Comparison of ENCODE assay signal across 18 cellular contexts in the genomic region with DNA sequence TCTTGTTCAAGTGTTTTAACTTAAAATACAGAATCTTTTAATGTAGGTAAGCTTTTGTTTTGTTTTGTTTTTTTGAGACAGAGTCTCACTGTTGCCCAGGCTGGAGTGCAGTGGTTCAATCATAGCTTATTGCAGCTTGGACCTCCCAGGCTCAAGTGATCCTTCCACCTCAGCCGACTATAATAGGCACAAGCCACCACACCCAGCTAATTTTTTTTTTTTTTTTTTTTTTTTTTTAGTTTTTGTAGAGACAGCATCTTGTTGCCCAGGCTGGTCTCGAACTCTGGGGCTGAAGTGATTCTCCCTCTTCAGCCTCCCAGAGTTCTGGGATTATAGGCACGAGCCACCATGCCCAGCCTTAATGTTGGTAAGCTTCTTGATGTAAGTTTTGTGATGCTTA. TPM values are rescaled to one million over a fixed set of nuclear protein-coding genes. Genes with fewer than 3 reads are reported as not detected.
A peak's percentile ranks its signal among the peaks of the same experiment; 100 is the strongest.
DNase-seq lines count a peak whose midpoint lies in the region; ATAC-seq and TF ChIP-seq lines count a peak whose summit lies in the region.
"Had no signal": no experiment of that assay in that cellular context is flagged by ENCODE, and none has a peak within 500 bp of the region (broad histone marks: within the 10 kb centered on the region; RNA-seq: fewer than 3 reads in every experiment).

No MANE protein-coding gene starts in this region.

- ATAC-seq in GM23338 (no peak), gastrocnemius medialis (no peak), HG02763 (IDR thresholded peaks at IDR 0.05; ENCODE audit: unreplicated experiment) (no peak)
- ATAC-seq: left lobe of liver had no signal

- TF ChIP-seq POLR2A in gastrocnemius medialis (IDR thresholded peaks at IDR 0.05), result no peak

- H3K36me3 ChIP-seq in GM23338 (ENCODE audit: insufficient read depth), result no peaks in the 10 kb centered on the region; the same call in 1 of the 2 replicates
- H3K36me3 ChIP-seq in OCI-LY1 (ENCODE audit: insufficient read depth, low read length), result no peaks in the 10 kb centered on the region
- H3K36me3 ChIP-seq in gastrocnemius medialis, result no peaks in the 10 kb centered on the region
- H3K36me3 ChIP-seq: colonic mucosa had no signal

- H3K27me3 ChIP-seq in GM23338 (ENCODE audit: insufficient read depth) (no peaks in the 10 kb centered on the region), OCI-LY1 (ENCODE audit: insufficient read depth, low read length) (no peaks in the 10 kb centered on the region), gastrocnemius medialis (no peaks in the 10 kb centered on the region)
- H3K27me3 ChIP-seq: colonic mucosa had no signal

- H3K4me2 ChIP-seq in GM23338 (no peak overlapping the region), OCI-LY1 (ENCODE audit: low read length) (no peak overlapping the region)

- H3K9me2 ChIP-seq in GM23338 (ENCODE audit: insufficient read depth) (no peaks in the 10 kb centered on the region), OCI-LY1 (ENCODE audit: low read depth, low read length) (no peaks in the 10 kb centered on the region)

- H4K20me1 ChIP-seq in GM23338 (replicated peaks; ENCODE audit: insufficient read depth), result no peaks in the 10 kb centered on the region
- no peaks in the 10 kb centered on the region for H4K20me1 ChIP-seq in OCI-LY1 (ENCODE audit: insufficient read depth, low read length)

- H3K4me1 ChIP-seq in GM23338 (ENCODE audit: insufficient read depth) (no peaks in the 10 kb centered on the region; the same call in 1 of the 2 replicates), OCI-LY1 (ENCODE audit: insufficient read depth, low read length, severe bottlenecking) (peaks cover 39% of the 10 kb centered on the region), gastrocnemius medialis (peaks cover 9 to 13% of the 10 kb centered on the region in 2 donors)

- no peaks in the 10 kb centered on the region for H3K9me3 ChIP-seq in OCI-LY1 (ENCODE audit: low read length)
- no peaks in the 10 kb centered on the region for H3K9me3 ChIP-seq in gastrocnemius medialis
- H3K9me3 ChIP-seq: colonic mucosa had no signal

- no peak overlapping the region for H3K4me3 ChIP-seq in GM23338
- H3K4me3 ChIP-seq in OCI-LY1 (ENCODE audit: low read depth, low read length, poor library complexity, severe bottlenecking), result no peak overlapping the region
- H3K4me3 ChIP-seq in gastrocnemius medialis, result no peak overlapping the region
- H3K4me3 ChIP-seq: colonic mucosa had no signal

- no peak for TF ChIP-seq CTCF in GM23338 (conservative IDR thresholded peaks at IDR 0.05; ENCODE audit: low read depth in 2 of 2)
- no peak for TF ChIP-seq CTCF in OCI-LY1 (IDR thresholded peaks at IDR 0.05; ENCODE audit: low read length)
- no peak for TF ChIP-seq CTCF in gastrocnemius medialis (IDR thresholded peaks at IDR 0.05 in 4 of 5, conservative IDR thresholded peaks at IDR 0.05 in 1 of 5)

- intact Hi-C loops in gastrocnemius medialis (cut with DNase I; ENCODE audit: low total_unique reads), result loop anchor here (10.0 kb wide), 1 partner anchor 139 kb away; a partner anchor contains a TSS
- intact Hi-C loops in posterior cingulate gyrus (cut with DNase I), result no loop called here
- intact Hi-C loops in activated CD4-positive, alpha-beta T cell treated with anti-CD3 and anti-CD28 coated beads, Interleukin-2, amount 10 ng/mL, durations not matched to agents 24 days and 14 days (cut with micrococcal nuclease), result no loop called here

- no peak overlapping the region for H3K27ac Mint-ChIP-seq in GM23338
- H3K27ac Mint-ChIP-seq in activated CD4-positive, alpha-beta T cell treated with anti-CD3 and anti-CD28 coated beads, Interleukin-2, amount 10 ng/mL, durations not matched to agents 24 days and 14 days, result no peak overlapping the region

- H3K9ac ChIP-seq in OCI-LY1 (ENCODE audit: low read length), result no peak overlapping the region

- no peak overlapping the region for H3K4me3 Mint-ChIP-seq in GM23338
- no peak overlapping the region for H3K4me3 Mint-ChIP-seq in activated CD4-positive, alpha-beta T cell treated with anti-CD3 and anti-CD28 coated beads, Interleukin-2, amount 10 ng/mL, durations not matched to agents 24 days and 14 days

- H3K27ac ChIP-seq in GM23338 (ENCODE audit: low read depth), result peak overlapping the region; percentile 14; the same call in 1 of the 2 replicates
- H3K27ac ChIP-seq in OCI-LY1 (ENCODE audit: low read depth, low read length, poor library complexity, severe bottlenecking), result peak overlapping the region; percentile 17
- H3K27ac ChIP-seq in epithelial cell of prostate, result peak overlapping the region; percentile 59
- H3K27ac ChIP-seq in gastrocnemius medialis, result peak overlapping the region in 3 of 4 donors; percentile 39 to 60 (median 43)
- H3K27ac ChIP-seq: colonic mucosa had no signal

- no peaks in the 10 kb centered on the region for H3K79me2 ChIP-seq in GM23338 (replicated peaks; ENCODE audit: insufficient read depth)
- H3K79me2 ChIP-seq in OCI-LY1 (ENCODE audit: insufficient read depth, low read length), result no peaks in the 10 kb centered on the region

- in situ Hi-C loops in gastrocnemius medialis (cut with MboI; ENCODE audit: low sequenced_read_pairs in 4 of 4), result loop anchor here in 2 of 4 donors (5.0 to 25.0 kb wide), 2 partner anchors 74 to 564 kb away; a partner anchor contains a TSS

- peaks cover 6% of the 10 kb centered on the region; the same call in 2 of the 3 replicates for H3K4me1 Mint-ChIP-seq in GM23338
- peaks cover 7% of the 10 kb centered on the region for H3K4me1 Mint-ChIP-seq in activated CD4-positive, alpha-beta T cell treated with anti-CD3 and anti-CD28 coated beads, Interleukin-2, amount 10 ng/mL, durations not matched to agents 24 days and 14 days

- H3K9me3 Mint-ChIP-seq in GM23338, result no peaks in the 10 kb centered on the region
- H3K9me3 Mint-ChIP-seq in activated CD4-positive, alpha-beta T cell treated with anti-CD3 and anti-CD28 coated beads, Interleukin-2, amount 10 ng/mL, durations not matched to agents 24 days and 14 days, result no peaks in the 10 kb centered on the region

- H3F3A ChIP-seq in GM23338 (replicated peaks; ENCODE audit: low read depth), result no peaks in the 10 kb centered on the region
- H3F3A ChIP-seq in OCI-LY1 (ENCODE audit: insufficient read depth, low read length), result no peaks in the 10 kb centered on the region

- H2AFZ ChIP-seq in GM23338, result no peak overlapping the region
- H2AFZ ChIP-seq in OCI-LY1 (ENCODE audit: low read length), result no peak overlapping the region

- H3K36me3 Mint-ChIP-seq in GM23338 (ENCODE audit: low read depth), result no peaks in the 10 kb centered on the region
- H3K36me3 Mint-ChIP-seq in activated CD4-positive, alpha-beta T cell treated with anti-CD3 and anti-CD28 coated beads, Interleukin-2, amount 10 ng/mL, durations not matched to agents 24 days and 14 days (ENCODE audit: low read depth), result no peaks in the 10 kb centered on the region

- DNase-seq in GM23338 (ENCODE audit: low spot score), result no peak
- no peak for DNase-seq in epithelial cell of prostate (ENCODE audit: low read depth, low spot score)
- no peak for DNase-seq in gastrocnemius medialis
- no peak for DNase-seq in activated naive CD4-positive, alpha-beta T cell treated with Interleukin-2 at 50 U/mL for 16 hours
- DNase-seq in posterior cingulate gyrus, result no peak
- no peak for DNase-seq in activated CD4-positive, alpha-beta T cell treated with anti-CD3 and anti-CD28 coated beads, Interleukin-2, amount 10 ng/mL, durations not matched to agents 24 days and 14 days
- DNase-seq: activated CD4-positive, alpha-beta T cell treated with anti-CD3 and anti-CD28 coated beads, Interleukin-2, amount 50 U/mL, for 1 hour; activated naive CD4-positive, alpha-beta T cell; activated T-cell treated with anti-CD3 and anti-CD28 coated beads for 4 hours; colonic mucosa; COR-L47; Kasumi-1; NCI-H1417; NCI-H526 treated with DMSO at 0.1 percent for 48 hours; stimulated activated CD4-positive, alpha-beta T cell treated with anti-CD3 and anti-CD28 coated beads, Interleukin-4, amount 100 ng/mL, for 24 hours had no signal

- peaks cover 7% of the 10 kb centered on the region for H3K27me3 Mint-ChIP-seq in GM23338 (ENCODE audit: insufficient read depth, low read depth, poor library complexity)
- peaks cover 9% of the 10 kb centered on the region for H3K27me3 Mint-ChIP-seq in activated CD4-positive, alpha-beta T cell treated with anti-CD3 and anti-CD28 coated beads, Interleukin-2, amount 10 ng/mL, durations not matched to agents 24 days and 14 days

TF ChIP-seq in GM23338, 12 proteins besides CTCF, POLR2A, EP300 and RAD21:
- TF ChIP-seq JUNB (IDR thresholded peaks at IDR 0.05; ENCODE audit: unreplicated experiment), result no peak
- TF ChIP-seq POLR2AphosphoS5 (IDR thresholded peaks at IDR 0.05; ENCODE audit: low read depth), result no peak
- TF ChIP-seq ZNF331 (CRISPR knock-in tag; IDR thresholded peaks at IDR 0.05; ENCODE audit: low read depth), result no peak
- no peak for TF ChIP-seq CREB1 (CRISPR knock-in tag; IDR thresholded peaks at IDR 0.05; ENCODE audit: low read depth)
- no peak for TF ChIP-seq ZNF114 (CRISPR knock-in tag; IDR thresholded peaks at IDR 0.05)
- TF ChIP-seq, protein P1, sequence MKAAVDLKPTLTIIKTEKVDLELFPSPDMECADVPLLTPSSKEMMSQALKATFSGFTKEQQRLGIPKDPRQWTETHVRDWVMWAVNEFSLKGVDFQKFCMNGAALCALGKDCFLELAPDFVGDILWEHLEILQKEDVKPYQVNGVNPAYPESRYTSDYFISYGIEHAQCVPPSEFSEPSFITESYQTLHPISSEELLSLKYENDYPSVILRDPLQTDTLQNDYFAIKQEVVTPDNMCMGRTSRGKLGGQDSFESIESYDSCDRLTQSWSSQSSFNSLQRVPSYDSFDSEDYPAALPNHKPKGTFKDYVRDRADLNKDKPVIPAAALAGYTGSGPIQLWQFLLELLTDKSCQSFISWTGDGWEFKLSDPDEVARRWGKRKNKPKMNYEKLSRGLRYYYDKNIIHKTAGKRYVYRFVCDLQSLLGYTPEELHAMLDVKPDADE (IDR thresholded peaks at IDR 0.05), result no peak
- TF ChIP-seq NANOG (IDR thresholded peaks at IDR 0.05; ENCODE audit: borderline replicate concordance), result no peak

RNA-seq across cellular contexts. Expression of a gene that starts 3.3 kb away (rescaled TPM):
- 23.8 and 24.3 TPM in 2 replicates for total RNA-seq in GM23338 (2014; rRNA removed; shearing (Covaris generic))
- 22.0 and 28.0 TPM in 2 replicates for polyA plus RNA-seq in GM23338 (2016; fragmentation: Nextera tagmentation; extraction: Ambion mirVana)
- 1 to 10 TPM in 3 of 4 donors, under 1 TPM in 1; 0.46 to 9.3 (median 1.5) TPM for total RNA-seq in gastrocnemius medialis
- 1.5 and 1.7 TPM in 2 replicates for total RNA-seq in activated CD4-positive, alpha-beta T cell treated with anti-CD3 and anti-CD28 coated beads, Interleukin-2, amount 10 ng/mL, durations not matched to agents 24 days and 14 days
